ENCODE assay signal across 13 cellular contexts in the genomic region with DNA sequence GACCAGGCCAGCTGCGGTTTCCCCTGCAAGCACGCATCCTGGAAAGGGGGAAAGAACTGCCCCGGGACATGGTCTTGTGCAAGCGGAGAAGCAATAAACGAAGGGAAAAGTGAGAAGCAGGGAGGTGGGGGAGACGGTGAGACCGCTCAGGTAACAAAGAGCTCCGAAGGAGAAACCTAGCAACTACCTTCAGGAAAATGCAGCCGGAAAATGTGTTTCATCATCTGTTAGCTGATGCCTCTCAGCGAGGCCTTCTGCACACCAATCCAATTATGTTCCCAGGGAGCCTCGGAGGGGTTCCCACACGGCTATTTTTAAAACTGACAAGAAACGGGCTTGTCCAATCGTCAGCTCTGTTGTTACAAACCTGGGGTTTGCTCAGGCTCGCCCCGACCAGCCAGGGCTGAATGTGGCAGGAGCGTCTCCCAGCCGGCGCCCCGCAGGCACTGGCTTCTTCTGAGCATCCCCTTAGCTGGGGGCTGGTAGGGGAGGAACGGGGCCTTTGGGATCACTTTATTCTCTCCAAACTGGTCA. TPM values are rescaled to one million over a fixed set of nuclear protein-coding genes. Genes with fewer than 3 reads are reported as not detected.
A peak's percentile ranks its signal among the peaks of the same experiment; 100 is the strongest.
DNase-seq lines count a peak whose midpoint lies in the region; ATAC-seq, FAIRE-seq and TF ChIP-seq lines count a peak whose summit lies in the region.
"Had no signal": no experiment of that assay in that cellular context is flagged by ENCODE, and none has a peak within 500 bp of the region (broad histone marks: within the 10 kb centered on the region; RNA-seq: fewer than 3 reads in every experiment).

No MANE protein-coding gene starts in this region.

- BruUV-seq in MCF 10A (replicated peaks; lab: Mats Ljungman, UMichigan): no TSS peak

- no peaks in the 10 kb centered on the region for H3K9me3 Mint-ChIP-seq in MCF 10A (ENCODE audit: unreplicated experiment)

- H3K27me3 Mint-ChIP-seq in MCF 10A (ENCODE audit: insufficient read depth, unreplicated experiment): no peaks in the 10 kb centered on the region

- H3K4me1 ChIP-seq in kidney (ENCODE audit: control insufficient read depth in 1 of 2, insufficient read depth in 1 of 2, low read depth in 1 of 2, low read length in 2 of 2) (peaks cover 29 to 43% of the 10 kb centered on the region in 2 donors), aorta (ENCODE audit: control insufficient read depth in 1 of 2, insufficient read depth in 2 of 2, low read length in 2 of 2) (no peaks in the 10 kb centered on the region)

- DNase-seq in NCI-H510A treated with DMSO at 0.1 percent for 48 hours (lab: John Stamatoyannopoulos, UW) (peak; percentile 44), NCI-H510A (lab: John Stamatoyannopoulos, UW) (no peak), MCF 10A (ENCODE audit: unreplicated experiment) (peak; percentile 95), kidney (no peak), aorta (peak; percentile 39 to 51)
- DNase-seq in activated CD4-positive, alpha-beta T cell treated with anti-CD3 and anti-CD28 coated beads, Interleukin-2, amount 50 U/mL, for 4 hours: no peak
- DNase-seq: 8988T; activated CD8-positive, alpha-beta memory T cell treated with anti-CD3 and anti-CD28 coated beads, Interleukin-2, amount 50 U/mL, for 4 hours; effector memory CD4-positive, alpha-beta T cell; midbrain; NCI-H1436 treated with DMSO at 0.1 percent for 48 hours had no signal

- H3K9me3 ChIP-seq in kidney (ENCODE audit: control insufficient read depth in 1 of 2, low read length in 2 of 2) (no peaks in the 10 kb centered on the region), aorta (ENCODE audit: control insufficient read depth, low read length) (no peaks in the 10 kb centered on the region)

- H3K27me3 ChIP-seq in aorta (ENCODE audit: control insufficient read depth in 1 of 2, insufficient read depth in 2 of 2, low read length in 1 of 2): no peaks in the 10 kb centered on the region

- 62 to 75% methylated on average over 21 of the region's 21 CpGs for WGBS in aorta, 2 donors

- no peaks in the 10 kb centered on the region for H3K36me3 ChIP-seq in kidney (ENCODE audit: control insufficient read depth in 1 of 2, insufficient read depth in 2 of 2, low read length in 2 of 2)
- no peaks in the 10 kb centered on the region for H3K36me3 ChIP-seq in aorta (ENCODE audit: control insufficient read depth in 1 of 2, insufficient read depth in 2 of 2, low read length in 1 of 2)

- H3K4me1 Mint-ChIP-seq in MCF 10A (ENCODE audit: insufficient read depth, unreplicated experiment): peaks cover 56% of the 10 kb centered on the region

- peak overlapping the region in 1 of 2 donors; percentile 84 for H3K4me3 ChIP-seq in kidney (ENCODE audit: low read length in 2 of 2)
- H3K4me3 ChIP-seq in aorta (ENCODE audit: low read length in 2 of 2): no peak overlapping the region

- TF ChIP-seq CTCF in MCF 10A (IDR thresholded peaks at IDR 0.05; ENCODE audit: unreplicated experiment) (no peak), kidney (IDR thresholded peaks at IDR 0.05; ENCODE audit: borderline replicate concordance, extremely low read depth, insufficient read depth) (no peak)

- intact Hi-C loops in MCF 10A (cut with micrococcal nuclease) (loop anchor here (1.0 to 10.0 kb wide), 3 partner anchors 36 to 599 kb away; a partner anchor contains a TSS), kidney (cut with DNase I) (no loop called here), aorta (cut with DNase I) (loop anchor here in 1 of 2 donors (10.0 kb wide), 1 partner anchor 119 kb away; no protein-coding TSS in a partner anchor)

- peak overlapping the region; percentile 62 for H3K27ac Mint-ChIP-seq in MCF 10A (ENCODE audit: low read depth, unreplicated experiment)

- CTCF ChIA-PET in MCF 10A (lab: Yijun Ruan, JAX): interaction anchor here (0.6 to 12.0 kb wide), 8 partner anchors 11 to 1229 kb away, joined by 3 to 163 read pairs (median 7); no protein-coding TSS in a partner anchor

- H3K4me3 Mint-ChIP-seq in MCF 10A (ENCODE audit: unreplicated experiment): peak overlapping the region; percentile 87

- ATAC-seq in aorta (ENCODE audit: low FRiP score): no peak
- no peak for ATAC-seq in HG03139 (IDR thresholded peaks at IDR 0.05; ENCODE audit: unreplicated experiment)
- no peak for ATAC-seq in GM19328 (IDR thresholded peaks at IDR 0.05; ENCODE audit: unreplicated experiment)

- POLR2A ChIA-PET in MCF 10A (lab: Yijun Ruan, JAX): interaction anchor here (0.6 to 12.7 kb wide), 15 partner anchors 12 to 149 kb away, joined by 3 to 238 read pairs (median 18); no protein-coding TSS in a partner anchor

- peak overlapping the region; percentile 9 to 59 for H3K9ac ChIP-seq in kidney (ENCODE audit: low read length in 2 of 2)

- H3K36me3 Mint-ChIP-seq in MCF 10A (ENCODE audit: insufficient read depth, unreplicated experiment): peaks cover 65% of the 10 kb centered on the region

- H3K27ac ChIP-seq in kidney (ENCODE audit: low read depth in 2 of 2, low read length in 2 of 2) (peak overlapping the region; percentile 76 to 94), aorta (ENCODE audit: low read depth in 1 of 2, low read length in 2 of 2) (no peak overlapping the region)

- no peak for FAIRE-seq in kidney (lab: Jason Lieb, UNC)

RNA-seq across cellular contexts. Expression of a gene that starts 3.4 kb away (rescaled TPM):
- 14.0 and 22.3 TPM in 2 replicates for total RNA-seq in MCF 10A (2022)
- 32.6 TPM for total RNA-seq in kidney
- 11.6 TPM for polyA plus RNA-seq in kidney (ENCODE audit: insufficient read depth, low read depth, low replicate concordance)
- total RNA-seq in aorta: 1 to 10 TPM; 3.0 to 3.6 TPM
- polyA plus RNA-seq in aorta: 1 to 10 TPM; 7.5 to 8.9 TPM

Comparison
In these comparisons a context has a peak if more than half of its experiments do, and no peak if none do; other contexts are left out.
1. DNase-seq: peak in NCI-H510A treated with DMSO at 0.1 percent for 48 hours (single experiment), MCF 10A (single experiment) and aorta (2 of 2); none in NCI-H510A (single experiment), kidney (single experiment) and activated CD4-positive, alpha-beta T cell treated with anti-CD3 and anti-CD28 coated beads, Interleukin-2, amount 50 U/mL, for 4 hours (0 of 2).
2. H3K27ac ChIP-seq: peak in kidney (2 of 2); none in aorta (0 of 2).